Comparison of ENCODE assay signal across 7 cellular contexts in genomic region chr19:23758187-23759074, GRCh38. TPM values are rescaled to one million over a fixed set of nuclear protein-coding genes. Genes with fewer than 3 reads are reported as not detected.
A peak's percentile ranks its signal among the peaks of the same experiment; 100 is the strongest.
DNase-seq lines count a peak whose midpoint lies in the region; ATAC-seq and TF ChIP-seq lines count a peak whose summit lies in the region.

ZNF681 (minus strand) TSS chr19:23758891; CDS start chr19:23758749, 142 bp downstream.

- intact Hi-C loops in dendritic cell treated with granulocyte-macrophage colony-stimulating factor and Interleukin-4, amounts not matched to agents 40 ng/mL and 50 ng/mL, for 4 days (cut with micrococcal nuclease): no loop called here
- intact Hi-C loops in left lung (cut with DNase I): no loop called here

- H3K27ac ChIP-seq in left lung: peak within 1 kb of the TSS; percentile 74 to 80

- peaks cover 26% of the 10 kb centered on the region for H3K36me3 Mint-ChIP-seq in dendritic cell treated with granulocyte-macrophage colony-stimulating factor and Interleukin-4, amounts not matched to agents 40 ng/mL and 50 ng/mL, for 4 days (ENCODE audit: low read depth)

- H3K4me3 Mint-ChIP-seq in dendritic cell treated with granulocyte-macrophage colony-stimulating factor and Interleukin-4, amounts not matched to agents 40 ng/mL and 50 ng/mL, for 4 days: peak within 1 kb of the TSS; percentile 81

- ATAC-seq in HG02840 (IDR thresholded peaks at IDR 0.05; ENCODE audit: low FRiP score, unreplicated experiment) (peak; percentile 78), left lung (peak; percentile 88)

- H3K4me3 ChIP-seq in left lung: peak within 1 kb of the TSS; percentile 66 to 69

- TF ChIP-seq CTCF in GM13977 (IDR thresholded peaks at IDR 0.05; ENCODE audit: extremely low read depth, insufficient read depth, missing control alignments) (no peak), left lung (IDR thresholded peaks at IDR 0.05) (peak in 1 of 2 donors; percentile 20)

- H3K9me3 ChIP-seq in left lung: peaks cover 0 to 6% of the 10 kb centered on the region in 2 donors

- DNase-seq in GM13977 (ENCODE audit: low spot score): peak; percentile 77
- DNase-seq in NCI-H2081 (lab: John Stamatoyannopoulos, UW): peak; percentile 82 to 86
- DNase-seq in activated CD4-positive, alpha-beta T cell treated with anti-CD3 and anti-CD28 coated beads for 4 hours: peak; percentile 80 to 82
- peak; percentile 90 to 92 for DNase-seq in left lung
- peak; percentile 72 to 77 for DNase-seq in stimulated activated CD4-positive, alpha-beta T cell treated with anti-CD3 and anti-CD28 coated beads, Interleukin-2, amount 100 ng/mL, for 48 hours

- H3K4me1 ChIP-seq in left lung: peaks cover 0 to 4% of the 10 kb centered on the region in 2 donors

- peaks cover 37% of the 10 kb centered on the region for H3K9me3 Mint-ChIP-seq in dendritic cell treated with granulocyte-macrophage colony-stimulating factor and Interleukin-4, amounts not matched to agents 40 ng/mL and 50 ng/mL, for 4 days

- peaks cover 6% of the 10 kb centered on the region for H3K27me3 Mint-ChIP-seq in dendritic cell treated with granulocyte-macrophage colony-stimulating factor and Interleukin-4, amounts not matched to agents 40 ng/mL and 50 ng/mL, for 4 days

- no peaks in the 10 kb centered on the region for H3K27me3 ChIP-seq in left lung

- in situ Hi-C loops in GM13977 (cut with MboI; ENCODE audit: low pct_unique_long_range_greater_than_20kb, low sequenced_read_pairs, unreplicated experiment): no loop called here

- peak within 1 kb of the TSS; percentile 78 for H3K27ac Mint-ChIP-seq in dendritic cell treated with granulocyte-macrophage colony-stimulating factor and Interleukin-4, amounts not matched to agents 40 ng/mL and 50 ng/mL, for 4 days

- H3K36me3 ChIP-seq in left lung: no peaks in the 10 kb centered on the region

- H3K4me1 Mint-ChIP-seq in dendritic cell treated with granulocyte-macrophage colony-stimulating factor and Interleukin-4, amounts not matched to agents 40 ng/mL and 50 ng/mL, for 4 days (ENCODE audit: low read depth): peaks cover 16% of the 10 kb centered on the region

RNA-seq across cellular contexts. Expression of gene ZNF681, which starts in this region (rescaled TPM):
- total RNA-seq in left lung: 1 to 10 TPM; 2.6 to 2.7 TPM

Comparison
In these comparisons a context has a peak if more than half of its experiments do, and no peak if none do; other contexts are left out.
1. Peak in every context shown above with its lines: DNase-seq, ATAC-seq, H3K4me3 ChIP-seq and H3K27ac ChIP-seq.